Comparison of ENCODE assay signal across 8 cellular contexts in genomic region chr6:44072959-44073611, GRCh38. TPM values are rescaled to one million over a fixed set of nuclear protein-coding genes. Genes with fewer than 3 reads are reported as not detected.
DNase-seq lines count a peak whose midpoint lies in the region; ATAC-seq, FAIRE-seq and TF ChIP-seq lines count a peak whose summit lies in the region.

No MANE protein-coding gene starts in this region.

- peak overlapping the region; percentile 99 for H3K27ac Mint-ChIP-seq in activated T-helper 17 cell treated with anti-CD3 and anti-CD28 coated beads, Interleukin-2, amount 50 U/mL, for 72 hours

- H3K27me3 ChIP-seq in upper lobe of right lung, result peaks cover 7% of the 10 kb centered on the region

- ATAC-seq in GM21825 (IDR thresholded peaks at IDR 0.05; ENCODE audit: unreplicated experiment), result peak; percentile 41
- peak; percentile 69 for ATAC-seq in activated T-helper 17 cell treated with anti-CD3 and anti-CD28 coated beads, Interleukin-2, amount 50 U/mL, for 72 hours (replicated peaks)
- peak; percentile 81 for ATAC-seq in upper lobe of right lung

- no peaks in the 10 kb centered on the region for H3K9me3 ChIP-seq in upper lobe of right lung

- no peak for FAIRE-seq in D721Med (lab: Jason Lieb, UNC)

- H3K4me1 Mint-ChIP-seq in activated T-helper 17 cell treated with anti-CD3 and anti-CD28 coated beads, Interleukin-2, amount 50 U/mL, for 72 hours, result peaks cover 7% of the 10 kb centered on the region

- peak overlapping the region; percentile 51 for H3K4me3 ChIP-seq in upper lobe of right lung

- peak overlapping the region; percentile 13 for H3K27ac ChIP-seq in upper lobe of right lung

- intact Hi-C loops in posterior cingulate gyrus (cut with DNase I) (no loop called here), upper lobe of right lung (cut with DNase I) (no loop called here)

- DNase-seq in D721Med (ENCODE audit: insufficient read length, low spot score) (peak; percentile 94), M059J (ENCODE audit: low read depth) (peak; percentile 82), glomerular visceral epithelial cell (ENCODE audit: extremely low spot score) (peak; percentile 85), posterior cingulate gyrus (peak; percentile 71 to 96 (median 83)), upper lobe of right lung (peak; percentile 87), SIG-M5 treated with dmso at 0.1 percent for 504 hours (lab: John Stamatoyannopoulos, UW; ENCODE audit: unreplicated experiment) (no peak)

- H3K9me3 Mint-ChIP-seq in activated T-helper 17 cell treated with anti-CD3 and anti-CD28 coated beads, Interleukin-2, amount 50 U/mL, for 72 hours, result no peaks in the 10 kb centered on the region

- H3K4me1 ChIP-seq in upper lobe of right lung, result peaks cover 27% of the 10 kb centered on the region

- peaks cover 23% of the 10 kb centered on the region for H3K36me3 Mint-ChIP-seq in activated T-helper 17 cell treated with anti-CD3 and anti-CD28 coated beads, Interleukin-2, amount 50 U/mL, for 72 hours (ENCODE audit: low read depth)

- TF ChIP-seq CTCF in D721Med (IDR thresholded peaks at IDR 0.05; ENCODE audit: insufficient read depth, missing control alignments), result no peak
- TF ChIP-seq CTCF in upper lobe of right lung (IDR thresholded peaks at IDR 0.05), result no peak

- H3K36me3 ChIP-seq in upper lobe of right lung, result no peaks in the 10 kb centered on the region

- H3K4me3 Mint-ChIP-seq in activated T-helper 17 cell treated with anti-CD3 and anti-CD28 coated beads, Interleukin-2, amount 50 U/mL, for 72 hours, result peak overlapping the region; percentile 94

- peaks cover 15% of the 10 kb centered on the region for H3K27me3 Mint-ChIP-seq in activated T-helper 17 cell treated with anti-CD3 and anti-CD28 coated beads, Interleukin-2, amount 50 U/mL, for 72 hours

RNA-seq across cellular contexts. Expression of gene MRPL14, which starts 54.2 kb away (rescaled TPM):
- total RNA-seq in M059J (2014; rRNA removed; shearing (Covaris generic)), result 100 and 111 TPM in 2 replicates
- total RNA-seq in activated T-helper 17 cell treated with anti-CD3 and anti-CD28 coated beads, Interleukin-2, amount 50 U/mL, for 72 hours, result 10 to 100 TPM; 29.3 to 54.0 TPM
- 94.1 TPM for total RNA-seq in upper lobe of right lung

RNA-seq across cellular contexts. Expression of gene TMEM63B, which starts 54.3 kb away (rescaled TPM):
- total RNA-seq in M059J (2014; rRNA removed; shearing (Covaris generic)), result 32.8 and 45.0 TPM in 2 replicates
- 10 to 100 TPM; 12.1 to 21.4 TPM for total RNA-seq in activated T-helper 17 cell treated with anti-CD3 and anti-CD28 coated beads, Interleukin-2, amount 50 U/mL, for 72 hours
- 119 TPM for total RNA-seq in upper lobe of right lung
